In the genomic region with DNA sequence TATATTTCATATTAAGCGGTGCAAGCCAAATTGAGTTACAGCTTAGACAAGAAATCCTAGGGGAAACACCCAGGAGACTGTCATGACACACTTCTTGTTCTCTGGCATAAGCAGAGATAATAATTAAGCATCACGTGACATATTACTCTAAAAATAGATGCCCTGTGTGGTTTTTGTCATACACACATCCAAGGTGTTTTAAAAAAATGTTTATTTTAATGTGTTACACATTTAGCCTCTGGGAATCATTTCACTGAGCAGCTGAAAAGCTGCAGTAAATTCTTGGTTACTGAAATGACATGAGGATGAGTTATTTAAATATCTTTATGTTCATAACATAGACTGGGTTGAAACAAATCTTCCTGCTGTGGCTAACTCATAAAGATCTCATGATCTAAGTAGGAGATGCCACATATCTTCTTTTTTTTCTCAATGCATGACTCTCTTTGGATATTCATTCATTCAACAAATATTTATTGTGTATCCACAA, we compare ENCODE assay signal across 9 cellular contexts. TPM values are rescaled to one million over a fixed set of nuclear protein-coding genes. Genes with fewer than 3 reads are reported as not detected.
DNase-seq lines count a peak whose midpoint lies in the region; ATAC-seq and TF ChIP-seq lines count a peak whose summit lies in the region.
"Had no signal": no experiment of that assay in that cellular context is flagged by ENCODE, and none has a peak within 500 bp of the region (broad histone marks: within the 10 kb centered on the region; RNA-seq: fewer than 3 reads in every experiment).

No MANE protein-coding gene starts in this region.

- 26 to 36% methylated on average over 2 of the region's 2 CpGs for WGBS in heart right ventricle, 2 donors
- no CpG with 5 or more reads among the region's 2 CpGs for WGBS in neuronal stem cell (ENCODE audit: extremely low coverage in 2 of 2, insufficient read length in 2 of 2, insufficient replicate concordance in 1 of 2), 2 donors

- no peak overlapping the region for H3K4me3 ChIP-seq in heart right ventricle
- H3K4me3 ChIP-seq in neuronal stem cell (ENCODE audit: low read length in 2 of 2): no peak overlapping the region

- H3K36me3 ChIP-seq in heart right ventricle (no peaks in the 10 kb centered on the region), neuronal stem cell (replicated peaks in 1 of 2; ENCODE audit: control insufficient read depth in 2 of 2, insufficient read depth in 2 of 2, low read length in 2 of 2) (no peaks in the 10 kb centered on the region)

- H3K9ac ChIP-seq in neuronal stem cell (ENCODE audit: low read depth, low read length, poor library complexity): no peak overlapping the region

- no peak overlapping the region for H2BK12ac ChIP-seq in neuronal stem cell (ENCODE audit: low read length)

- H3K4me1 ChIP-seq in heart right ventricle (peaks cover 0 to 10% (median 0%) of the 10 kb centered on the region in 9 donors), neuronal stem cell (ENCODE audit: control insufficient read depth in 2 of 2, insufficient read depth in 1 of 2, low read depth in 1 of 2, low read length in 2 of 2) (no peaks in the 10 kb centered on the region)

- H2BK15ac ChIP-seq in neuronal stem cell (ENCODE audit: low read length): no peak overlapping the region

- H2AK5ac ChIP-seq in neuronal stem cell (ENCODE audit: low read depth, low read length): no peak overlapping the region

- no peak overlapping the region for H3K18ac ChIP-seq in neuronal stem cell (ENCODE audit: low read length)

- H3K23ac ChIP-seq in neuronal stem cell (ENCODE audit: low read depth, low read length, poor library complexity): no peak overlapping the region

- ATAC-seq in GM21381 (IDR thresholded peaks at IDR 0.05; ENCODE audit: unreplicated experiment) (peak; percentile 65), HG03354 (IDR thresholded peaks at IDR 0.05; ENCODE audit: poor library complexity, severe bottlenecking, unreplicated experiment) (peak; percentile 69), heart right ventricle (peak in 7 of 8 donors; percentile 71 to 92 (median 78))

- H3K27me3 ChIP-seq in heart right ventricle (no peaks in the 10 kb centered on the region), neuronal stem cell (ENCODE audit: control insufficient read depth in 3 of 3, insufficient read depth in 3 of 3, low read depth in 1 of 3, low read length in 3 of 3) (no peaks in the 10 kb centered on the region)

- no peak overlapping the region for H3K4ac ChIP-seq in neuronal stem cell (ENCODE audit: low read length)

- H2BK5ac ChIP-seq in neuronal stem cell (ENCODE audit: low read length): no peak overlapping the region

- H3K14ac ChIP-seq in neuronal stem cell (ENCODE audit: low read length): no peak overlapping the region

- no peak overlapping the region for H3K4me2 ChIP-seq in neuronal stem cell (ENCODE audit: insufficient read depth, low read length, poor library complexity, severe bottlenecking)

- intact Hi-C loops in heart right ventricle (cut with DNase I): no loop called here

- peak; percentile 21 for DNase-seq in GM10266 (ENCODE audit: extremely low spot score)
- no peak for DNase-seq in heart right ventricle
- no peak for DNase-seq in neuronal stem cell (ENCODE audit: low spot score)
- DNase-seq in NCI-H2107 (lab: John Stamatoyannopoulos, UW): no peak
- no peak for DNase-seq in NCI-H446 treated with DMSO at 0.1 percent for 48 hours (lab: John Stamatoyannopoulos, UW)
- no peak for DNase-seq in GM20000 (ENCODE audit: low spot score)
- DNase-seq: aorta had no signal

- H3K27ac ChIP-seq in heart right ventricle (no peak overlapping the region), neuronal stem cell (replicated peaks; ENCODE audit: low read length) (no peak overlapping the region)

- no peaks in the 10 kb centered on the region for H3K79me1 ChIP-seq in neuronal stem cell (ENCODE audit: low read depth, low read length)

- H3K9me3 ChIP-seq in heart right ventricle: peaks cover 0 to 17% (median 4%) of the 10 kb centered on the region in 11 donors
- peaks cover 0 to 3% of the 10 kb centered on the region in 2 donors for H3K9me3 ChIP-seq in neuronal stem cell (replicated peaks in 1 of 2; ENCODE audit: control insufficient read depth in 2 of 2, insufficient read depth in 1 of 2, low read depth in 1 of 2, low read length in 2 of 2)

- no peak overlapping the region for H2BK120ac ChIP-seq in neuronal stem cell (ENCODE audit: low read depth, low read length)

- no peak overlapping the region for H2AFZ ChIP-seq in neuronal stem cell (ENCODE audit: low read length)

- H4K8ac ChIP-seq in neuronal stem cell (ENCODE audit: low read depth, low read length): no peak overlapping the region

- TF ChIP-seq CTCF in GM10266 (IDR thresholded peaks at IDR 0.05; ENCODE audit: control insufficient read depth, insufficient read depth, low read depth, missing control alignments): no peak
- TF ChIP-seq CTCF in heart right ventricle (IDR thresholded peaks at IDR 0.05): no peak
- TF ChIP-seq CTCF in GM20000 (IDR thresholded peaks at IDR 0.05; ENCODE audit: extremely low read depth, missing control alignments): no peak

- H4K91ac ChIP-seq in neuronal stem cell (ENCODE audit: low read depth, low read length, poor library complexity): no peak overlapping the region

RNA-seq across cellular contexts. Expression of gene ERMN, which starts 38.0 kb away (rescaled TPM):
- total RNA-seq in heart right ventricle: under 1 TPM in 1 of 10 donors, not detected in 9; 0.07 TPM
- polyA plus RNA-seq in heart right ventricle: under 1 TPM in 1 of 2 donors, not detected in 1; 0.09 TPM
- 0.43 TPM for polyA plus RNA-seq in neuronal stem cell (2013, experiment 1 of 2)
- 0.15 TPM for polyA plus RNA-seq in neuronal stem cell (2013, experiment 2 of 2)
- polyA plus RNA-seq: aorta had no signal
